Comparison of ENCODE assay signal across 9 cellular contexts in the genomic region with DNA sequence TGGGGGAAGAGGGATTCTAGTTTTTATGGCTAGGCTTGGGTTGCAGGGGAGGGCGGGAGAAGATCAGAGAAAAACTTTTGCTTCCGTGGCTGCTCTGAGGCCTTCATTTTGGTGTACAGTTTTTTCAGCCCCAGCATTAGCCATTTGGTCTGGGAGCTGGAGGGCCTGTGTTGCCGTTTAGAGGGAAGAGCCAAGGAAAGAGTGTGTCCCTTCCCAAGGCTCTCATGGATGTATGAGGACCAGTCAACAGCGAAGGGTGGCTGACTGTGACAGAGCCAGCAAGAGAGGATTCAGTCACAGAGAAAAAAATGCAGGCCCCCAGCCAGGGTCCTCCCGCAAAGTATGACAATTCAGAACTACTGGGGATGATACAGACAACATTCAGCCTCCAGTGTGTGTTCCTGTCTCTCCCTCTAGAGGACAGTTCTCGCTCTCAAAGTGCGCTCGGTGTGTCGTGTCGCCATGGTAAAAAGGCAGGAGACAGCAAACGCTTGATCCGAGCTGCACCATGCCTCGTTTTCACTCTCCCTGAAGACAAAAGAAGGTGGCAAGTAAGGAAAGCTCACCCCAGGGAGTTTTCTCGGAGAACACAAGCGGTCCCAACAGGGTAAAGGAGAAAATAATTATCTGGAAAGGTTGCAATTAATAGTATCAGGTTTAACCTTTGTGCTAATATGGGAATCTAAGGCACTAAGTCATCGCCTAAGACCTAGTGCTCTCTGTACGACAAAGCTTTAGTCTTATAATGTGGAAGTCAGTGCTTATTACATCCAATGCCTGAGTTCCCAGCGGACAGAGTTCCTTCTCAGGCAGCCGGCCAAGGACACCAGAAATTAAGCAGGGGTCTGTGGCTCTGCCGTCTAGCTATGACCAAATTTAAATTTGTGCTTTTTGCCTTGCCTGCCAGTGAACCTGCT.
DNase-seq lines count a peak whose midpoint lies in the region; ATAC-seq and TF ChIP-seq lines count a peak whose summit lies in the region.
"Had no signal": no experiment of that assay in that cellular context is flagged by ENCODE, and none has a peak within 500 bp of the region (broad histone marks: within the 10 kb centered on the region; RNA-seq: fewer than 3 reads in every experiment).

No MANE protein-coding gene starts in this region.

- ATAC-seq in GM21447 (IDR thresholded peaks at IDR 0.05; ENCODE audit: unreplicated experiment) (no peak), GM21825 (IDR thresholded peaks at IDR 0.05; ENCODE audit: unreplicated experiment) (no peak), HG03521 (IDR thresholded peaks at IDR 0.05; ENCODE audit: unreplicated experiment) (no peak)

- H3K27ac ChIP-seq in ascending aorta, result peak overlapping the region; percentile 1 to 18

- H3K4me3 ChIP-seq in HFF-Myc (replicated peaks; ENCODE audit: low read depth, low read length) (no peak overlapping the region), ascending aorta (no peak overlapping the region)

- H3K36me3 ChIP-seq in ascending aorta, result no peaks in the 10 kb centered on the region

- H3K4me1 ChIP-seq in ascending aorta, result peaks cover 0 to 3% of the 10 kb centered on the region in 2 donors

- DNase-seq in HFF-Myc (ENCODE audit: extremely low read depth, low read depth) (no peak), ascending aorta (ENCODE audit: low spot score in 2 of 2) (no peak), hippocampal formation (lab: John Stamatoyannopoulos, UW) (peak; percentile 50 to 53), retina (peak; percentile 72), cortex of kidney (lab: John Stamatoyannopoulos, UW) (no peak)
- DNase-seq: activated CD8-positive, alpha-beta memory T cell treated with anti-CD3 and anti-CD28 coated beads, Interleukin-2, amount 50 U/mL, for 48 hours had no signal

- no peaks in the 10 kb centered on the region for H3K27me3 ChIP-seq in ascending aorta

- TF ChIP-seq CTCF in HFF-Myc (IDR thresholded peaks at IDR 0.05; ENCODE audit: low read depth, low read length, missing control alignments), result peak; percentile 49
- peak in 2 of 3 experiments; percentile 5 to 31 for TF ChIP-seq CTCF in ascending aorta (IDR thresholded peaks at IDR 0.05)

- intact Hi-C loops in ascending aorta (cut with DNase I), result loop anchor here (5.0 kb wide), 2 partner anchors 81 to 111 kb away; no protein-coding TSS in a partner anchor

- no peaks in the 10 kb centered on the region for H3K9me3 ChIP-seq in ascending aorta

Comparison
In these comparisons a context has a peak if more than half of its experiments do, and no peak if none do; other contexts are left out.
1. DNase-seq: peak in hippocampal formation (2 of 2) and retina (single experiment); none in HFF-Myc (single experiment), ascending aorta (0 of 2) and cortex of kidney (single experiment).